Comparison of ENCODE assay signal across 10 cellular contexts in genomic region chr14:59483360-59483759, GRCh38. TPM values are rescaled to one million over a fixed set of nuclear protein-coding genes. Genes with fewer than 3 reads are reported as not detected.
DNase-seq lines count a peak whose midpoint lies in the region; ATAC-seq, FAIRE-seq and TF ChIP-seq lines count a peak whose summit lies in the region.
"Had no signal": no experiment of that assay in that cellular context is flagged by ENCODE, and none has a peak within 500 bp of the region (broad histone marks: within the 10 kb centered on the region; RNA-seq: fewer than 3 reads in every experiment).

No MANE protein-coding gene starts in this region.

- peak overlapping the region; percentile 93 for H3K4me3 Mint-ChIP-seq in memory B cell

- peaks cover 6% of the 10 kb centered on the region for H4K20me1 ChIP-seq in OCI-LY3 (ENCODE audit: insufficient read depth, low read length)

- H2AFZ ChIP-seq in OCI-LY3 (ENCODE audit: low read depth, low read length): peak overlapping the region; percentile 81; the same call in 1 of the 2 replicates

- H3K9me3 ChIP-seq in OCI-LY3 (ENCODE audit: insufficient read depth, low read length): no peaks in the 10 kb centered on the region

- ATAC-seq in memory B cell (ENCODE audit: low read depth) (no peak), HG02852 (IDR thresholded peaks at IDR 0.05; ENCODE audit: unreplicated experiment) (no peak)

- H3K27ac ChIP-seq in OCI-LY3 (ENCODE audit: low read length): 0 out of 2 replicates have a peak overlapping the region, but pooled peaks have one; percentile 36

- FAIRE-seq in urothelium cell line (lab: Jason Lieb, UNC): peak; percentile 78
- FAIRE-seq: endometrium, G401.6 had no signal

- peaks cover 12% of the 10 kb centered on the region for H3K36me3 ChIP-seq in OCI-LY3 (replicated peaks; ENCODE audit: low read depth, low read length)

- peaks cover 33% of the 10 kb centered on the region for H3K4me1 Mint-ChIP-seq in memory B cell

- no peaks in the 10 kb centered on the region for H3K27me3 ChIP-seq in OCI-LY3 (ENCODE audit: low read depth, low read length)

- H3K4me1 ChIP-seq in OCI-LY3 (ENCODE audit: low read length): peaks cover 14% of the 10 kb centered on the region

- H3K9me3 Mint-ChIP-seq in memory B cell: no peaks in the 10 kb centered on the region

- DNase-seq in NCI-H2171 treated with DMSO at 0.1 percent for 48 hours (lab: John Stamatoyannopoulos, UW) (peak; percentile 58), NCI-H2171 (lab: John Stamatoyannopoulos, UW) (no peak), dedifferentiated amniotic fluid mesenchymal stem cell (ENCODE audit: extremely low spot score) (peak; percentile 18), memory B cell (ENCODE audit: low spot score in 2 of 2) (no peak), urothelium cell line (ENCODE audit: low spot score) (peak; percentile 58), ureter (ENCODE audit: low spot score) (no peak)

- TF ChIP-seq CTCF in OCI-LY3 (IDR thresholded peaks at IDR 0.05; ENCODE audit: low read depth, low read length): no peak

- peak overlapping the region; percentile 89 for H3K27ac Mint-ChIP-seq in memory B cell

- H3K4me3 ChIP-seq in OCI-LY3 (ENCODE audit: low read length): peak overlapping the region; percentile 88

- peak overlapping the region; percentile 84 for H3K9ac ChIP-seq in OCI-LY3 (ENCODE audit: low read length)

- no peaks in the 10 kb centered on the region for H3K27me3 Mint-ChIP-seq in memory B cell

- peak overlapping the region; percentile 87 for H3K4me2 ChIP-seq in OCI-LY3 (ENCODE audit: low read length)

- H3K79me2 ChIP-seq in OCI-LY3 (ENCODE audit: low read length): peaks cover 42% of the 10 kb centered on the region

- H3K36me3 Mint-ChIP-seq in memory B cell: peaks cover 11% of the 10 kb centered on the region

RNA-seq across cellular contexts. Expression of gene L3HYPDH, which starts 0.8 kb away (rescaled TPM):
- total RNA-seq in ureter: 31.3 TPM

RNA-seq across cellular contexts. Expression of gene JKAMP, which starts 1.0 kb away (rescaled TPM):
- total RNA-seq in ureter: 29.5 TPM

RNA-seq across cellular contexts. Expression of gene GPR135, which starts 18.2 kb away (rescaled TPM):
- 6.5 TPM for total RNA-seq in ureter

Comparison
In these comparisons a context has a peak if more than half of its experiments do, and no peak if none do; other contexts are left out.
1. DNase-seq: peak in NCI-H2171 treated with DMSO at 0.1 percent for 48 hours (single experiment), dedifferentiated amniotic fluid mesenchymal stem cell (single experiment) and urothelium cell line (single experiment); none in NCI-H2171 (single experiment), memory B cell (0 of 2) and ureter (single experiment).